19 cellular contexts compared by ENCODE assay signal in genomic region chrX:155031657-155032056, GRCh38. TPM values are rescaled to one million over a fixed set of nuclear protein-coding genes. Genes with fewer than 3 reads are reported as not detected.
DNase-seq lines count a peak whose midpoint lies in the region; ATAC-seq, FAIRE-seq and TF ChIP-seq lines count a peak whose summit lies in the region.
"Had no signal": no experiment of that assay in that cellular context is flagged by ENCODE, and none has a peak within 500 bp of the region (broad histone marks: within the 10 kb centered on the region; RNA-seq: fewer than 3 reads in every experiment).

No MANE protein-coding gene starts in this region.

- H3K27me3 Mint-ChIP-seq in activated naive CD4-positive, alpha-beta T cell treated with anti-CD3 and anti-CD28 coated beads, Interleukin-2, amount 50 U/mL, for 24 hours, result no peaks in the 10 kb centered on the region
- no peaks in the 10 kb centered on the region for H3K27me3 Mint-ChIP-seq in activated naive CD4-positive, alpha-beta T cell treated with anti-CD3 and anti-CD28 coated beads for 36 hours (ENCODE audit: low read depth)
- no peaks in the 10 kb centered on the region for H3K27me3 Mint-ChIP-seq in stimulated activated memory B cell treated with anti-CD40 and anti-IgM and Interleukin-4, amounts not matched to agents 10 μg/mL and 1 μg/mL and 100 μg/mL, for 72 hours
- H3K27me3 Mint-ChIP-seq in CD4-positive, alpha-beta T cell, result no peaks in the 10 kb centered on the region
- no peaks in the 10 kb centered on the region for H3K27me3 Mint-ChIP-seq in activated naive CD8-positive, alpha-beta T cell treated with anti-CD3 and anti-CD28 coated beads for 36 hours
- H3K27me3 Mint-ChIP-seq: B cell had no signal

- in situ Hi-C loops in K562 (cut with MboI), result no loop called here

- peak overlapping the region; percentile 38 for H2AFZ ChIP-seq in K562 (ENCODE audit: low read depth, low read length)

- peaks cover 4% of the 10 kb centered on the region for H3K9me3 ChIP-seq in K562 (replicated peaks; ENCODE audit: control insufficient read depth, insufficient read depth, low read depth, low read length)
- H3K9me3 ChIP-seq in CD4-positive, alpha-beta T cell (ENCODE audit: control insufficient read depth, low read length), result no peaks in the 10 kb centered on the region

- H3K27ac ChIP-seq in K562 (ENCODE audit: extremely low read depth, low read depth, low read length), result peak overlapping the region; percentile 74
- no peak overlapping the region for H3K27ac ChIP-seq in CD4-positive, alpha-beta T cell (ENCODE audit: low read depth, low read length)

- no peak for TF ChIP-seq EP300 in K562 (IDR thresholded peaks at IDR 0.05; ENCODE audit: low read length)

- H3K4me3 ChIP-seq in K562, result peak overlapping the region; percentile 13; the same call in 1 of the 2 replicates

- H3K9me1 ChIP-seq in K562 (ENCODE audit: control insufficient read depth, insufficient read depth, low read length), result no peaks in the 10 kb centered on the region

- TF ChIP-seq POLR2A in K562 (conservative IDR thresholded peaks at IDR 0.05), result no peak

- H3K4me1 ChIP-seq in K562 (replicated peaks in 1 of 2; ENCODE audit: control insufficient read depth in 2 of 2, insufficient read depth in 2 of 2, low read length in 2 of 2), result no peaks in the 10 kb centered on the region; a peak in 3 of 5 replicates

- H3K27ac Mint-ChIP-seq in activated naive CD4-positive, alpha-beta T cell treated with anti-CD3 and anti-CD28 coated beads, Interleukin-2, amount 50 U/mL, for 24 hours, result peak overlapping the region; percentile 74
- no peak overlapping the region for H3K27ac Mint-ChIP-seq in activated naive CD4-positive, alpha-beta T cell treated with anti-CD3 and anti-CD28 coated beads for 36 hours
- H3K27ac Mint-ChIP-seq in stimulated activated memory B cell treated with anti-CD40 and anti-IgM and Interleukin-4, amounts not matched to agents 10 μg/mL and 1 μg/mL and 100 μg/mL, for 72 hours, result peak overlapping the region; percentile 30
- H3K27ac Mint-ChIP-seq in CD4-positive, alpha-beta T cell, result no peak overlapping the region
- H3K27ac Mint-ChIP-seq in activated naive CD8-positive, alpha-beta T cell treated with anti-CD3 and anti-CD28 coated beads for 36 hours, result no peak overlapping the region
- H3K27ac Mint-ChIP-seq: B cell; CD8-positive, alpha-beta T cell; H9 had no signal

- H3K36me3 ChIP-seq in K562 (ENCODE audit: control insufficient read depth, insufficient read depth, low read length), result peaks cover 33% of the 10 kb centered on the region

- CTCF ChIA-PET in activated naive CD4-positive, alpha-beta T cell treated with anti-CD3 and anti-CD28 coated beads for 36 hours (lab: Charles Lee), result no interaction called here
- CTCF ChIA-PET in K562 (lab: Yijun Ruan, JAX; ENCODE audit: low intra/inter-chr PET ratio), result no interaction called here
- CTCF ChIA-PET in CD4-positive, alpha-beta T cell (lab: Charles Lee), result no interaction called here

- peaks cover 38% of the 10 kb centered on the region for H3K4me1 Mint-ChIP-seq in activated naive CD4-positive, alpha-beta T cell treated with anti-CD3 and anti-CD28 coated beads, Interleukin-2, amount 50 U/mL, for 24 hours
- H3K4me1 Mint-ChIP-seq in activated naive CD4-positive, alpha-beta T cell treated with anti-CD3 and anti-CD28 coated beads for 36 hours (ENCODE audit: low read depth), result peaks cover 23% of the 10 kb centered on the region
- H3K4me1 Mint-ChIP-seq in stimulated activated memory B cell treated with anti-CD40 and anti-IgM and Interleukin-4, amounts not matched to agents 10 μg/mL and 1 μg/mL and 100 μg/mL, for 72 hours, result peaks cover 16% of the 10 kb centered on the region
- H3K4me1 Mint-ChIP-seq in CD4-positive, alpha-beta T cell (ENCODE audit: low read depth), result peaks cover 46% of the 10 kb centered on the region
- H3K4me1 Mint-ChIP-seq in activated naive CD8-positive, alpha-beta T cell treated with anti-CD3 and anti-CD28 coated beads for 36 hours, result peaks cover 26% of the 10 kb centered on the region

- no peak for DNase-seq in activated naive CD4-positive, alpha-beta T cell treated with anti-CD3 and anti-CD28 coated beads for 36 hours
- DNase-seq in K562 (ENCODE audit: extremely low read depth in 1 of 4, low spot score in 3 of 4) (no peak), foreskin melanocyte (peak; percentile 36)
- no peak for DNase-seq in CD4-positive, alpha-beta T cell
- DNase-seq in activated naive CD8-positive, alpha-beta T cell treated with anti-CD3 and anti-CD28 coated beads for 36 hours, result no peak
- DNase-seq: C1 segment of cervical spinal cord; CD8-positive, alpha-beta T cell; COR-L47; DND-41; GDM1; GOT3; H9 had no signal

- H3K4me2 ChIP-seq in K562 (ENCODE audit: insufficient read depth, low read length), result peak overlapping the region; percentile 63

- POLR2A ChIA-PET in K562 (lab: Yijun Ruan, JAX), result no interaction called here
- POLR2A ChIA-PET in CD4-positive, alpha-beta T cell (lab: Charles Lee), result no interaction called here

- intact Hi-C loops in activated naive CD4-positive, alpha-beta T cell treated with anti-CD3 and anti-CD28 coated beads for 36 hours (cut with micrococcal nuclease), result no loop called here
- intact Hi-C loops in K562 (cut with micrococcal nuclease), result no loop called here
- intact Hi-C loops in CD4-positive, alpha-beta T cell (cut with DNase I, micrococcal nuclease), result no loop called here

- peaks cover 17% of the 10 kb centered on the region for H3K36me3 Mint-ChIP-seq in activated naive CD4-positive, alpha-beta T cell treated with anti-CD3 and anti-CD28 coated beads, Interleukin-2, amount 50 U/mL, for 24 hours
- peaks cover 16% of the 10 kb centered on the region for H3K36me3 Mint-ChIP-seq in activated naive CD4-positive, alpha-beta T cell treated with anti-CD3 and anti-CD28 coated beads for 36 hours (ENCODE audit: low read depth)
- H3K36me3 Mint-ChIP-seq in stimulated activated memory B cell treated with anti-CD40 and anti-IgM and Interleukin-4, amounts not matched to agents 10 μg/mL and 1 μg/mL and 100 μg/mL, for 72 hours, result peaks cover 16% of the 10 kb centered on the region
- peaks cover 41% of the 10 kb centered on the region for H3K36me3 Mint-ChIP-seq in CD4-positive, alpha-beta T cell (ENCODE audit: low read depth)
- H3K36me3 Mint-ChIP-seq in activated naive CD8-positive, alpha-beta T cell treated with anti-CD3 and anti-CD28 coated beads for 36 hours, result peaks cover 25% of the 10 kb centered on the region

- H3K79me2 ChIP-seq in K562 (ENCODE audit: control insufficient read depth, insufficient read depth, low read length), result peaks cover 85% of the 10 kb centered on the region

- H3K27me3 ChIP-seq in K562 (ENCODE audit: control insufficient read depth in 2 of 2, insufficient read depth in 2 of 2, low read length in 2 of 2), result no peaks in the 10 kb centered on the region
- H3K27me3 ChIP-seq in CD4-positive, alpha-beta T cell (ENCODE audit: control insufficient read depth, insufficient read depth, low read length), result no peaks in the 10 kb centered on the region

- TF ChIP-seq CTCF in K562 (IDR thresholded peaks at IDR 0.05 in 2 of 3, conservative IDR thresholded peaks at IDR 0.05 in 1 of 3; ENCODE audit: insufficient read depth in 2 of 3, low read depth in 1 of 3, low read length in 3 of 3), result no peak
- TF ChIP-seq CTCF in CD4-positive, alpha-beta T cell (IDR thresholded peaks at IDR 0.05), result no peak

- WGBS in K562 (ENCODE audit: insufficient coverage, low coverage, missing lambda C conversion rate), result 38% methylated on average over 3 of the region's 5 CpGs

- no TSS peak for BruUV-seq in K562 (replicated peaks; lab: Mats Ljungman, UMichigan)

- no peaks in the 10 kb centered on the region for H3K9me3 Mint-ChIP-seq in activated naive CD4-positive, alpha-beta T cell treated with anti-CD3 and anti-CD28 coated beads, Interleukin-2, amount 50 U/mL, for 24 hours
- peaks cover 4% of the 10 kb centered on the region for H3K9me3 Mint-ChIP-seq in activated naive CD4-positive, alpha-beta T cell treated with anti-CD3 and anti-CD28 coated beads for 36 hours
- no peaks in the 10 kb centered on the region for H3K9me3 Mint-ChIP-seq in stimulated activated memory B cell treated with anti-CD40 and anti-IgM and Interleukin-4, amounts not matched to agents 10 μg/mL and 1 μg/mL and 100 μg/mL, for 72 hours
- H3K9me3 Mint-ChIP-seq in CD4-positive, alpha-beta T cell, result no peaks in the 10 kb centered on the region
- peaks cover 6% of the 10 kb centered on the region for H3K9me3 Mint-ChIP-seq in activated naive CD8-positive, alpha-beta T cell treated with anti-CD3 and anti-CD28 coated beads for 36 hours
- H3K9me3 Mint-ChIP-seq: CD8-positive, alpha-beta T cell had no signal

- H3K4me3 Mint-ChIP-seq in activated naive CD4-positive, alpha-beta T cell treated with anti-CD3 and anti-CD28 coated beads, Interleukin-2, amount 50 U/mL, for 24 hours, result no peak overlapping the region
- H3K4me3 Mint-ChIP-seq in activated naive CD4-positive, alpha-beta T cell treated with anti-CD3 and anti-CD28 coated beads for 36 hours, result no peak overlapping the region
- no peak overlapping the region for H3K4me3 Mint-ChIP-seq in stimulated activated memory B cell treated with anti-CD40 and anti-IgM and Interleukin-4, amounts not matched to agents 10 μg/mL and 1 μg/mL and 100 μg/mL, for 72 hours
- H3K4me3 Mint-ChIP-seq in CD4-positive, alpha-beta T cell, result no peak overlapping the region
- H3K4me3 Mint-ChIP-seq in activated naive CD8-positive, alpha-beta T cell treated with anti-CD3 and anti-CD28 coated beads for 36 hours, result no peak overlapping the region
- H3K4me3 Mint-ChIP-seq: B cell; CD8-positive, alpha-beta T cell; H9 had no signal

- ATAC-seq in K562 (no peak), HG02798 (IDR thresholded peaks at IDR 0.05; ENCODE audit: poor library complexity, unreplicated experiment) (no peak)
- no peak for ATAC-seq in stimulated activated memory B cell treated with anti-CD40 and anti-IgM and Interleukin-4, amounts not matched to agents 10 μg/mL and 1 μg/mL and 100 μg/mL, for 72 hours
- no peak for ATAC-seq in CD4-positive, alpha-beta T cell (ENCODE audit: poor library complexity)
- ATAC-seq: CD8-positive, alpha-beta T cell had no signal

- H4K20me1 ChIP-seq in K562 (replicated peaks; ENCODE audit: control insufficient read depth, insufficient read depth, low read length), result no peaks in the 10 kb centered on the region

- FAIRE-seq in K562 (lab: Jason Lieb, UNC), result no peak
- FAIRE-seq: A204.1, GM12892, GM19239 had no signal

- TF ChIP-seq RAD21 in K562 (CRISPR knock-in tag; conservative IDR thresholded peaks at IDR 0.05 in 1 of 2, IDR thresholded peaks at IDR 0.05 in 1 of 2), result no peak

- H3K9ac ChIP-seq in K562 (ENCODE audit: insufficient read depth in 1 of 2, low read depth in 2 of 2, low read length in 2 of 2), result peak overlapping the region in 1 of 2 experiments; percentile 53; a peak in 2 of 4 replicates

RNA-seq across cellular contexts. Expression of gene FUNDC2, which starts 5.0 kb away (rescaled TPM):
- total RNA-seq in activated naive CD4-positive, alpha-beta T cell treated with anti-CD3 and anti-CD28 coated beads for 36 hours, result 10 to 100 TPM; 94.3 to 95.5 TPM
- total RNA-seq in K562 (2011; cell fraction: chromatin; rRNA removed; ENCODE audit: low replicate concordance), result 19.4 and 29.9 TPM in 2 replicates
- total RNA-seq in K562 (2011; cell fraction: nucleolus; rRNA removed), result 10.5 and 15.9 TPM in 2 replicates
- 31.0 and 39.1 TPM in 2 replicates for total RNA-seq in K562 (2011; cell fraction: nucleoplasm; rRNA removed)
- total RNA-seq in K562 (2014; rRNA removed) (50.3 and 50.6 TPM in 2 replicates), K562 (2014; rRNA removed; fragmentation: Illumina TruSeq; extraction: Trizol) (123 and 140 TPM in 2 replicates), K562 (2015; rRNA removed; fragmentation: Illumina TruSeq; extraction: Trizol) (90.4 and 98.8 TPM in 2 replicates), K562 (2021) (90.2 and 91.2 TPM in 2 replicates)
- polyA plus RNA-seq in K562 (2011; rRNA removed) (235 and 257 TPM in 2 replicates), K562 (2014; fragmentation: Illumina TruSeq; extraction: Trizol) (143 and 170 TPM in 2 replicates), K562 (2014; fragmentation: Nextera tagmentation; extraction: Ambion mirVana) (100 to 1,000 TPM; 146 to 185 TPM), K562 (2014; rRNA removed) (99.2 and 105 TPM in 2 replicates)
- polyA plus RNA-seq in K562 (2011; cell fraction: cytosol; rRNA removed), result 140 and 220 TPM in 2 replicates
- 60.3 and 105 TPM in 2 replicates for polyA plus RNA-seq in K562 (2011; cell fraction: nucleus; rRNA removed)
- 96.4 and 113 TPM in 2 replicates for polyA plus RNA-seq in K562 (2012)
- 76.3 and 89.3 TPM in 2 replicates for polyA minus RNA-seq in K562 (2011; rRNA and poly(A)+ RNA removed)
- 22.1 and 31.3 TPM in 2 replicates for polyA minus RNA-seq in K562 (2011; cell fraction: cytosol; rRNA and poly(A)+ RNA removed)
- 14.8 and 25.5 TPM in 2 replicates for polyA minus RNA-seq in K562 (2011; cell fraction: nucleus; rRNA and poly(A)+ RNA removed)
- total RNA-seq in CD4-positive, alpha-beta T cell, result 10 to 100 TPM; 37.2 to 37.4 TPM
- 10 to 100 TPM; 97.3 to 99.7 TPM for total RNA-seq in activated naive CD8-positive, alpha-beta T cell treated with anti-CD3 and anti-CD28 coated beads for 36 hours

RNA-seq across cellular contexts. Expression of gene F8, which starts 9.1 kb away (rescaled TPM):
- 1 to 10 TPM; 4.1 to 4.6 TPM for total RNA-seq in activated naive CD4-positive, alpha-beta T cell treated with anti-CD3 and anti-CD28 coated beads for 36 hours
- 1.9 and 2.1 TPM in 2 replicates for total RNA-seq in K562 (2011; cell fraction: chromatin; rRNA removed; ENCODE audit: low replicate concordance)
- 0.33 and 0.66 TPM in 2 replicates for total RNA-seq in K562 (2011; cell fraction: nucleolus; rRNA removed)
- 0.95 and 2.0 TPM in 2 replicates for total RNA-seq in K562 (2011; cell fraction: nucleoplasm; rRNA removed)
- 0.59 and 1.3 TPM in 2 replicates for total RNA-seq in K562 (2014; rRNA removed)
- total RNA-seq in K562 (2014; rRNA removed; fragmentation: Illumina TruSeq; extraction: Trizol), result 0.91 and 0.93 TPM in 2 replicates
- 1.7 and 2.2 TPM in 2 replicates for total RNA-seq in K562 (2015; rRNA removed; fragmentation: Illumina TruSeq; extraction: Trizol)
- total RNA-seq in K562 (2021), result 1.2 and 1.8 TPM in 2 replicates
- polyA plus RNA-seq in K562 (2011; rRNA removed), result 3.8 and 6.4 TPM in 2 replicates
- 1.4 and 2.9 TPM in 2 replicates for polyA plus RNA-seq in K562 (2011; cell fraction: cytosol; rRNA removed)
- polyA plus RNA-seq in K562 (2011; cell fraction: nucleus; rRNA removed), result 2.5 and 4.6 TPM in 2 replicates
- polyA plus RNA-seq in K562 (2012), result 2.8 and 5.7 TPM in 2 replicates
- polyA plus RNA-seq in K562 (2014; fragmentation: Illumina TruSeq; extraction: Trizol), result 0.78 and 0.95 TPM in 2 replicates
- under 1 TPM; 0.80 to 0.91 TPM for polyA plus RNA-seq in K562 (2014; fragmentation: Nextera tagmentation; extraction: Ambion mirVana)
- 0.12 and 0.41 TPM in 2 replicates for polyA plus RNA-seq in K562 (2014; rRNA removed)
- polyA minus RNA-seq in K562 (2011; rRNA and poly(A)+ RNA removed), result 4.3 and 17.2 TPM in 2 replicates
- 1.7 and 4.0 TPM in 2 replicates for polyA minus RNA-seq in K562 (2011; cell fraction: cytosol; rRNA and poly(A)+ RNA removed)
- 0.94 and 6.9 TPM in 2 replicates for polyA minus RNA-seq in K562 (2011; cell fraction: nucleus; rRNA and poly(A)+ RNA removed)
- total RNA-seq in CD4-positive, alpha-beta T cell, result under 1 TPM; 0.66 to 0.67 TPM
- 1 to 10 TPM; 4.3 TPM for total RNA-seq in activated naive CD8-positive, alpha-beta T cell treated with anti-CD3 and anti-CD28 coated beads for 36 hours

RNA-seq across cellular contexts. Expression of gene CMC4, which starts 39.3 kb away (rescaled TPM):
- 1 to 10 TPM; 5.8 to 7.7 TPM for total RNA-seq in activated naive CD4-positive, alpha-beta T cell treated with anti-CD3 and anti-CD28 coated beads for 36 hours
- 2.8 and 13.6 TPM in 2 replicates for total RNA-seq in K562 (2011; cell fraction: chromatin; rRNA removed; ENCODE audit: low replicate concordance)
- total RNA-seq in K562 (2011; cell fraction: nucleolus; rRNA removed), result 1.7 and 2.2 TPM in 2 replicates
- 3.4 and 4.4 TPM in 2 replicates for total RNA-seq in K562 (2011; cell fraction: nucleoplasm; rRNA removed)
- total RNA-seq in K562 (2014; rRNA removed), result 10.4 and 12.2 TPM in 2 replicates
- total RNA-seq in K562 (2014; rRNA removed; fragmentation: Illumina TruSeq; extraction: Trizol), result 8.0 and 9.1 TPM in 2 replicates
- total RNA-seq in K562 (2015; rRNA removed; fragmentation: Illumina TruSeq; extraction: Trizol), result 8.2 and 10.2 TPM in 2 replicates
- 5.3 and 5.4 TPM in 2 replicates for total RNA-seq in K562 (2021)
- polyA plus RNA-seq in K562 (2011; rRNA removed), result 14.6 and 16.2 TPM in 2 replicates
- polyA plus RNA-seq in K562 (2011; cell fraction: cytosol; rRNA removed), result 12.0 and 13.5 TPM in 2 replicates
- polyA plus RNA-seq in K562 (2011; cell fraction: nucleus; rRNA removed), result 11.0 and 15.3 TPM in 2 replicates
- 9.8 and 12.7 TPM in 2 replicates for polyA plus RNA-seq in K562 (2012)
- polyA plus RNA-seq in K562 (2014; fragmentation: Illumina TruSeq; extraction: Trizol), result 12.4 and 13.8 TPM in 2 replicates
- polyA plus RNA-seq in K562 (2014; fragmentation: Nextera tagmentation; extraction: Ambion mirVana), result 1 to 10 TPM; 3.5 to 6.3 TPM
- 16.9 and 19.8 TPM in 2 replicates for polyA plus RNA-seq in K562 (2014; rRNA removed)
- polyA minus RNA-seq in K562 (2011; rRNA and poly(A)+ RNA removed), result 4.2 and 6.3 TPM in 2 replicates
- 1.7 TPM in 1 of 2 replicates, not detected in the other for polyA minus RNA-seq in K562 (2011; cell fraction: cytosol; rRNA and poly(A)+ RNA removed)
- 1.9 and 5.8 TPM in 2 replicates for polyA minus RNA-seq in K562 (2011; cell fraction: nucleus; rRNA and poly(A)+ RNA removed)
- total RNA-seq in CD4-positive, alpha-beta T cell, result 1 to 10 TPM; 5.6 to 6.5 TPM
- total RNA-seq in activated naive CD8-positive, alpha-beta T cell treated with anti-CD3 and anti-CD28 coated beads for 36 hours, result 1 to 10 TPM; 4.6 to 5.0 TPM

RNA-seq across cellular contexts. Expression of gene MTCP1, which starts 39.3 kb away (rescaled TPM):
- 10 to 100 TPM; 15.0 to 19.3 TPM for total RNA-seq in activated naive CD4-positive, alpha-beta T cell treated with anti-CD3 and anti-CD28 coated beads for 36 hours
- 6.2 and 9.6 TPM in 2 replicates for total RNA-seq in K562 (2011; cell fraction: chromatin; rRNA removed; ENCODE audit: low replicate concordance)
- 6.0 and 8.0 TPM in 2 replicates for total RNA-seq in K562 (2011; cell fraction: nucleolus; rRNA removed)
- total RNA-seq in K562 (2011; cell fraction: nucleoplasm; rRNA removed), result 9.2 and 16.0 TPM in 2 replicates
- total RNA-seq in K562 (2014; rRNA removed) (19.1 and 28.0 TPM in 2 replicates), K562 (2014; rRNA removed; fragmentation: Illumina TruSeq; extraction: Trizol) (24.2 and 27.1 TPM in 2 replicates), K562 (2015; rRNA removed; fragmentation: Illumina TruSeq; extraction: Trizol) (17.0 and 20.8 TPM in 2 replicates), K562 (2021) (22.9 and 27.6 TPM in 2 replicates)
- polyA plus RNA-seq in K562 (2011; rRNA removed) (18.5 and 27.6 TPM in 2 replicates), K562 (2014; fragmentation: Illumina TruSeq; extraction: Trizol) (16.0 and 20.0 TPM in 2 replicates), K562 (2014; fragmentation: Nextera tagmentation; extraction: Ambion mirVana) (10 to 100 TPM; 12.7 to 20.9 TPM), K562 (2014; rRNA removed) (18.5 and 25.0 TPM in 2 replicates)
- 3.2 and 6.2 TPM in 2 replicates for polyA plus RNA-seq in K562 (2011; cell fraction: cytosol; rRNA removed)
- 28.8 and 30.6 TPM in 2 replicates for polyA plus RNA-seq in K562 (2011; cell fraction: nucleus; rRNA removed)
- polyA plus RNA-seq in K562 (2012), result 23.5 and 33.1 TPM in 2 replicates
- polyA minus RNA-seq in K562 (2011; rRNA and poly(A)+ RNA removed), result 8.8 and 15.1 TPM in 2 replicates
- 5.2 and 10.8 TPM in 2 replicates for polyA minus RNA-seq in K562 (2011; cell fraction: cytosol; rRNA and poly(A)+ RNA removed)
- 6.9 and 8.2 TPM in 2 replicates for polyA minus RNA-seq in K562 (2011; cell fraction: nucleus; rRNA and poly(A)+ RNA removed)
- 10 to 100 TPM; 17.0 to 18.9 TPM for total RNA-seq in CD4-positive, alpha-beta T cell
- 10 to 100 TPM; 17.2 to 19.9 TPM for total RNA-seq in activated naive CD8-positive, alpha-beta T cell treated with anti-CD3 and anti-CD28 coated beads for 36 hours

RNA-seq across cellular contexts. Expression of gene BRCC3, which starts 39.7 kb away (rescaled TPM):
- total RNA-seq in activated naive CD4-positive, alpha-beta T cell treated with anti-CD3 and anti-CD28 coated beads for 36 hours, result 10 to 100 TPM; 15.4 to 17.9 TPM
- total RNA-seq in K562 (2011; cell fraction: chromatin; rRNA removed; ENCODE audit: low replicate concordance), result 18.6 and 34.1 TPM in 2 replicates
- total RNA-seq in K562 (2011; cell fraction: nucleolus; rRNA removed), result 11.5 and 15.3 TPM in 2 replicates
- total RNA-seq in K562 (2011; cell fraction: nucleoplasm; rRNA removed), result 17.7 and 18.2 TPM in 2 replicates
- 9.6 and 14.2 TPM in 2 replicates for total RNA-seq in K562 (2014; rRNA removed)
- 24.9 and 26.1 TPM in 2 replicates for total RNA-seq in K562 (2014; rRNA removed; fragmentation: Illumina TruSeq; extraction: Trizol)
- 24.9 and 26.7 TPM in 2 replicates for total RNA-seq in K562 (2015; rRNA removed; fragmentation: Illumina TruSeq; extraction: Trizol)
- total RNA-seq in K562 (2021), result 20.9 and 21.5 TPM in 2 replicates
- 30.2 and 42.9 TPM in 2 replicates for polyA plus RNA-seq in K562 (2011; rRNA removed)
- 17.1 and 20.2 TPM in 2 replicates for polyA plus RNA-seq in K562 (2011; cell fraction: cytosol; rRNA removed)
- polyA plus RNA-seq in K562 (2011; cell fraction: nucleus; rRNA removed), result 24.6 and 43.7 TPM in 2 replicates
- 16.2 and 27.1 TPM in 2 replicates for polyA plus RNA-seq in K562 (2012)
- 25.1 and 33.5 TPM in 2 replicates for polyA plus RNA-seq in K562 (2014; fragmentation: Illumina TruSeq; extraction: Trizol)
- 10 to 100 TPM; 31.2 to 44.8 TPM for polyA plus RNA-seq in K562 (2014; fragmentation: Nextera tagmentation; extraction: Ambion mirVana)
- 20.2 and 23.3 TPM in 2 replicates for polyA plus RNA-seq in K562 (2014; rRNA removed)
- 37.2 and 41.2 TPM in 2 replicates for polyA minus RNA-seq in K562 (2011; rRNA and poly(A)+ RNA removed)
- polyA minus RNA-seq in K562 (2011; cell fraction: cytosol; rRNA and poly(A)+ RNA removed), result 10.4 and 15.8 TPM in 2 replicates
- polyA minus RNA-seq in K562 (2011; cell fraction: nucleus; rRNA and poly(A)+ RNA removed), result 18.8 and 20.1 TPM in 2 replicates
- total RNA-seq in CD4-positive, alpha-beta T cell, result 10 to 100 TPM; 12.6 to 12.8 TPM
- total RNA-seq in activated naive CD8-positive, alpha-beta T cell treated with anti-CD3 and anti-CD28 coated beads for 36 hours, result 10 to 100 TPM; 41.2 to 41.7 TPM

Comparison
In these comparisons a context has a peak if more than half of its experiments do, and no peak if none do; other contexts are left out.
1. H3K27ac Mint-ChIP-seq: peak in activated naive CD4-positive, alpha-beta T cell treated with anti-CD3 and anti-CD28 coated beads, Interleukin-2, amount 50 U/mL, for 24 hours (single experiment) and stimulated activated memory B cell treated with anti-CD40 and anti-IgM and Interleukin-4, amounts not matched to agents 10 μg/mL and 1 μg/mL and 100 μg/mL, for 72 hours (single experiment); none in activated naive CD4-positive, alpha-beta T cell treated with anti-CD3 and anti-CD28 coated beads for 36 hours (single experiment), CD4-positive, alpha-beta T cell (single experiment) and activated naive CD8-positive, alpha-beta T cell treated with anti-CD3 and anti-CD28 coated beads for 36 hours (single experiment).